16 cellular contexts compared by ENCODE assay signal in the genomic region with DNA sequence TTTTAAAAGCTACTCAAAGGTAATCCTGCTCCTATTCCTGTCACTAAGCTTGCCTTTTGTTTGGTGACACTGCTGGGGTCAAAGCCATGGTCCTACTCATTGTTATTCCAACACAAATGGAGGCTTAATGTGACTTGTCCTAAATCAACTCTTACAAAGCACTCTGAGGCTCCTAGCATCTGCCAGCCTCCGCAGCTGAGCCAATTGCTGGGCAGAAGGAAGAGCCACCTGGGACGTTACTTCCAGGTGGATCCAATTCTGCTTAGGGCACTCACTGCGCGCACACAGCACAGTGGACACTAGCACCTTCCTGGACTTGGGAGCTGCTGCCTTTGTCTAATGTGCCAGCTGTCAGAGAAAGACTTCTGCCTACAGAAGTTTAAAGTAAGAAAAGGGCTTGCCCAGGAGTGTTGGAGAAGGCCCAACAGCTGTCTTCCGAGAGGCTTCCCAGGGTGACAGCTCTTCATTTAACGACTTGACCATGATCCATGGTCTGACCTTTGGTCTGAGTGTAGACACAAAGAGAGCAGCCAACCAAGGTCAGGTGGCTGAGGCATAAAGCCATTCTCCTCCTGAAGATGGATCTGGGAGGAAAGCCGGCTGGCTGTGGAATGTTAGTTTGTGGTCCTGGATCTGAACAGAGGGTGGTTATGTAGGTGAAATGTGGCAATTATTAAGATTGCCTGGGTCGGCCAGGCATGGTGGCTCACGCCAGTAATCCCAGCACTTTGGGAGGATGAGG.
DNase-seq lines count a peak whose midpoint lies in the region; ATAC-seq and TF ChIP-seq lines count a peak whose summit lies in the region.
"Had no signal": no experiment of that assay in that cellular context is flagged by ENCODE, and none has a peak within 500 bp of the region (broad histone marks: within the 10 kb centered on the region; RNA-seq: fewer than 3 reads in every experiment).

No MANE protein-coding gene starts in this region.

- H3K36me3 ChIP-seq in left ventricle myocardium inferior: no peaks in the 10 kb centered on the region
- H3K36me3 ChIP-seq: BE2C, HAP-1 had no signal

- no peak overlapping the region for H3K4me3 ChIP-seq in left ventricle myocardium inferior
- H3K4me3 ChIP-seq: HAP-1 had no signal

- no peaks in the 10 kb centered on the region for H3K9me3 ChIP-seq in left ventricle myocardium inferior (replicated peaks)
- H3K9me3 ChIP-seq: BE2C, HAP-1, SK-N-SH had no signal

- DNase-seq in left ventricle myocardium inferior: no peak
- no peak for DNase-seq in Right ventricle myocardium superior
- peak; percentile 33 to 83 for DNase-seq in NCI-H524 (lab: John Stamatoyannopoulos, UW)
- peak; percentile 42 for DNase-seq in cerebellum (ENCODE audit: low spot score)
- DNase-seq in renal cortical epithelial cell (ENCODE audit: low read depth): peak; percentile 59
- DNase-seq in retina: no peak
- DNase-seq: BE2C; CD4-positive, alpha-beta memory T cell; IMR-90; Kasumi-1; NCI-H1930; PC-3; SK-N-SH had no signal

- peaks cover 29% of the 10 kb centered on the region for H3K4me1 ChIP-seq in left ventricle myocardium inferior
- H3K4me1 ChIP-seq: BE2C had no signal

- peak overlapping the region; percentile 10 for H3K27ac ChIP-seq in left ventricle myocardium inferior (replicated peaks)

- ATAC-seq in Right ventricle myocardium superior (ENCODE audit: poor library complexity) (no peak), HG02642 (IDR thresholded peaks at IDR 0.05; ENCODE audit: poor library complexity, unreplicated experiment) (no peak), GM18511 (IDR thresholded peaks at IDR 0.05; ENCODE audit: unreplicated experiment) (no peak)
- ATAC-seq: PC-3 had no signal

- H3K27me3 ChIP-seq in left ventricle myocardium inferior (ENCODE audit: low read depth): no peaks in the 10 kb centered on the region
- H3K27me3 ChIP-seq: BE2C had no signal

- intact Hi-C loops in left ventricle myocardium inferior (cut with micrococcal nuclease): no loop called here
- intact Hi-C loops in Right ventricle myocardium superior (cut with DNase I): no loop called here

- no peak for TF ChIP-seq CTCF in left ventricle myocardium inferior (IDR thresholded peaks at IDR 0.05; ENCODE audit: borderline replicate concordance)

Comparison
In these comparisons a context has a peak if more than half of its experiments do, and no peak if none do; other contexts are left out.
1. DNase-seq: peak in NCI-H524 (2 of 2), cerebellum (single experiment) and renal cortical epithelial cell (single experiment); none in left ventricle myocardium inferior (single experiment), Right ventricle myocardium superior (single experiment) and retina (single experiment).